In the genomic region with DNA sequence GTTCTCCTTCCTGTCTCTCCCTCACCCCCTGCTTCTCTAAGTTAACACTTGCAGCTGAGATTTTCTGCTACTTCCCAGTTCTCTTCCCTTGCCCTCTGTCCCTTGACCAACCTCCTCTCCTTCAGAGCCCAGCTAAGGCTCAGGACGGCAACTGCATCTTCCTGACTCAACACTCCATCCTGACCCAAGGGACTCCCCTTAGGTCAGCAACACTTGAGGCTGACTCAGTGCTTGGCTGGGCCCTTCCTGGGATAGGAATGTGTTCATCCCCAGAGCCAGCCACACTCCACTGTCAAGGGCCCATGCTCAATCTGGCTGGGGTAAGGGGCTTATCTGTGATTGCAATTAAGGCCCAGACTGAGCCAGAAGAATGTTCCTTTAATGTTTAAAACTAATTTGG, we compare ENCODE assay signal across 9 cellular contexts. TPM values are rescaled to one million over a fixed set of nuclear protein-coding genes. Genes with fewer than 3 reads are reported as not detected.
DNase-seq lines count a peak whose midpoint lies in the region; FAIRE-seq and TF ChIP-seq lines count a peak whose summit lies in the region.
"Had no signal": no experiment of that assay in that cellular context is flagged by ENCODE, and none has a peak within 500 bp of the region (broad histone marks: within the 10 kb centered on the region; RNA-seq: fewer than 3 reads in every experiment).

No MANE protein-coding gene starts in this region.

- peaks cover 71% of the 10 kb centered on the region for H3K36me3 Mint-ChIP-seq in activated T-cell treated with anti-CD3 and anti-CD28 coated beads, Interleukin-2, amount 50 U/mL, for 24 hours (ENCODE audit: low read depth)

- H3K27me3 ChIP-seq in keratinocyte (ENCODE audit: control insufficient read depth, extremely low read depth, insufficient read depth, low read length) = no peaks in the 10 kb centered on the region
- H3K27me3 ChIP-seq in tibial nerve = no peaks in the 10 kb centered on the region

- H3K4me3 ChIP-seq in astrocyte of the spinal cord (ENCODE audit: low read depth, low read length) (no peak overlapping the region), keratinocyte (ENCODE audit: control insufficient read depth in 2 of 3, extremely low read depth in 1 of 3, insufficient read depth in 2 of 3, low read depth in 1 of 3, low read length in 3 of 3) (no peak overlapping the region), tibial nerve (peak overlapping the region in 2 of 4 donors; percentile 1 to 77)

- H4K20me1 ChIP-seq in keratinocyte (ENCODE audit: control insufficient read depth, extremely low read depth, insufficient read depth, low read length) = no peaks in the 10 kb centered on the region

- no peak overlapping the region for H3K4me3 Mint-ChIP-seq in activated T-cell treated with anti-CD3 and anti-CD28 coated beads, Interleukin-2, amount 50 U/mL, for 24 hours

- peaks cover 15% of the 10 kb centered on the region for H3K4me1 ChIP-seq in keratinocyte (ENCODE audit: control insufficient read depth, extremely low read depth, insufficient read depth, low read length)
- peaks cover 0 to 83% (median 44%) of the 10 kb centered on the region in 4 donors for H3K4me1 ChIP-seq in tibial nerve

- no peaks in the 10 kb centered on the region for H3K9me1 ChIP-seq in keratinocyte (ENCODE audit: control insufficient read depth, extremely low read depth, insufficient read depth, low read length)

- DNase-seq in activated T-cell treated with anti-CD3 and anti-CD28 coated beads, Interleukin-2, amount 50 U/mL, for 24 hours = no peak
- DNase-seq in activated T-cell treated with anti-CD3 and anti-CD28 coated beads for 4 hours (no peak), astrocyte of the spinal cord (ENCODE audit: low read depth, low spot score) (peak; percentile 53), keratinocyte (ENCODE audit: low read depth, low spot score) (peak; percentile 1), tibial nerve (ENCODE audit: low spot score in 2 of 2) (peak; percentile 59 to 80), MV-4-11 (lab: John Stamatoyannopoulos, UW) (no peak), DMS79 treated with DMSO at 0.1 percent for 48 hours (lab: John Stamatoyannopoulos, UW) (no peak), NCI-H2196 (lab: John Stamatoyannopoulos, UW; ENCODE audit: unreplicated experiment) (no peak)

- no peaks in the 10 kb centered on the region for H3K9me3 Mint-ChIP-seq in activated T-cell treated with anti-CD3 and anti-CD28 coated beads, Interleukin-2, amount 50 U/mL, for 24 hours

- no peaks in the 10 kb centered on the region for H3K9me3 ChIP-seq in keratinocyte (ENCODE audit: control insufficient read depth, low read depth, low read length)
- no peaks in the 10 kb centered on the region for H3K9me3 ChIP-seq in tibial nerve

- H3K79me2 ChIP-seq in keratinocyte (ENCODE audit: control insufficient read depth, insufficient read depth, low read length) = no peaks in the 10 kb centered on the region

- in situ Hi-C loops in astrocyte of the spinal cord (cut with HindIII; ENCODE audit: low sequenced_read_pairs) = no loop called here

- dilution Hi-C loops in keratinocyte (cut with MboI; ENCODE audit: extremely low pct_ligation_motif_present, low sequenced_read_pairs) = no loop called here

- WGBS in tibial nerve, 2 donors = 22 to 25% methylated on average over 1 of the region's 1 CpG

- H3K27me3 Mint-ChIP-seq in activated T-cell treated with anti-CD3 and anti-CD28 coated beads, Interleukin-2, amount 50 U/mL, for 24 hours = no peaks in the 10 kb centered on the region

- H3K4me1 Mint-ChIP-seq in activated T-cell treated with anti-CD3 and anti-CD28 coated beads, Interleukin-2, amount 50 U/mL, for 24 hours (ENCODE audit: low read depth) = peaks cover 57% of the 10 kb centered on the region

- no peak overlapping the region for H3K4me2 ChIP-seq in keratinocyte (ENCODE audit: control insufficient read depth, extremely low read depth, insufficient read depth, low read depth, low read length)

- peak overlapping the region; percentile 76 for H3K27ac Mint-ChIP-seq in activated T-cell treated with anti-CD3 and anti-CD28 coated beads, Interleukin-2, amount 50 U/mL, for 24 hours

- no peak overlapping the region for H2AFZ ChIP-seq in keratinocyte (ENCODE audit: control insufficient read depth, low read length)

- TF ChIP-seq EP300 in tibial nerve (IDR thresholded peaks at IDR 0.05) = peak in 1 of 2 donors; percentile 76

- TF ChIP-seq CTCF in astrocyte of the spinal cord (IDR thresholded peaks at IDR 0.05; ENCODE audit: low read depth, low read length) = no peak
- no peak for TF ChIP-seq CTCF in keratinocyte (optimal IDR thresholded peaks at IDR 0.05 in 1 of 3, IDR thresholded peaks at IDR 0.05 in 1 of 3, conservative IDR thresholded peaks at IDR 0.05 in 1 of 3; ENCODE audit: extremely low read depth in 1 of 3, insufficient read depth in 2 of 3, low read length in 3 of 3)
- TF ChIP-seq CTCF in tibial nerve (IDR thresholded peaks at IDR 0.05) = no peak

- FAIRE-seq in keratinocyte (lab: Jason Lieb, UNC) = no peak

- H3K9ac ChIP-seq in keratinocyte (ENCODE audit: control insufficient read depth, extremely low read depth, insufficient read depth, low read length) = no peak overlapping the region

- TF ChIP-seq POLR2A in tibial nerve (IDR thresholded peaks at IDR 0.05) = no peak

- H3K27ac ChIP-seq in keratinocyte (ENCODE audit: control insufficient read depth, insufficient read depth, low read length) (no peak overlapping the region), tibial nerve (peak overlapping the region in 3 of 4 donors; percentile 63 to 93 (median 91))
- H3K27ac ChIP-seq: C4-2B had no signal

- peaks cover 34 to 40% of the 10 kb centered on the region in 2 experiments for H3K36me3 ChIP-seq in keratinocyte (ENCODE audit: control insufficient read depth in 2 of 2, extremely low read depth in 1 of 2, insufficient read depth in 2 of 2, low read length in 2 of 2)
- peaks cover 0 to 65% (median 8%) of the 10 kb centered on the region in 3 donors for H3K36me3 ChIP-seq in tibial nerve

RNA-seq across cellular contexts. Expression of a gene that starts 3.4 kb away (rescaled TPM):
- 0.92 to 1.2 TPM (median 1.1 TPM) in 3 replicates for polyA plus RNA-seq in keratinocyte
- not detected for polyA plus RNA-seq in keratinocyte (2011; ENCODE audit: low read depth)
- 0.60 and 1.1 TPM in 2 replicates for polyA plus RNA-seq in keratinocyte (2011; cell fraction: cytosol; rRNA removed)
- polyA plus RNA-seq in keratinocyte (2011; cell fraction: nucleus; rRNA removed) = 1.1 TPM in 2 replicates
- 1.5 and 2.9 TPM in 2 replicates for polyA plus RNA-seq in keratinocyte (2012; ENCODE audit: low replicate concordance)
- 0.96 to 2.5 TPM (median 1.4 TPM) in 3 replicates for polyA minus RNA-seq in keratinocyte
- 4.2 TPM for polyA minus RNA-seq in keratinocyte (2011; cell fraction: cytosol; rRNA and poly(A)+ RNA removed)
- 0.54 and 0.74 TPM in 2 replicates for polyA minus RNA-seq in keratinocyte (2011; cell fraction: nucleus; rRNA and poly(A)+ RNA removed)
- 100 to 1,000 TPM in 1 of 4 donors, 10 to 100 TPM in 3; 61.4 to 119 (median 65.6) TPM for total RNA-seq in tibial nerve

RNA-seq across cellular contexts. Expression of a gene that starts 9.9 kb away (rescaled TPM):
- polyA plus RNA-seq in keratinocyte = 0.02 TPM in 1 of 3 replicates, not detected in the others
- not detected for polyA plus RNA-seq in keratinocyte (2011; ENCODE audit: low read depth)
- not detected in 2 replicates for polyA plus RNA-seq in keratinocyte (2011; cell fraction: cytosol; rRNA removed)
- not detected in 2 replicates for polyA plus RNA-seq in keratinocyte (2011; cell fraction: nucleus; rRNA removed)
- 0.07 TPM in 1 of 2 replicates, not detected in the other for polyA plus RNA-seq in keratinocyte (2012; ENCODE audit: low replicate concordance)
- polyA minus RNA-seq in keratinocyte = not detected in 3 replicates
- polyA minus RNA-seq in keratinocyte (2011; cell fraction: cytosol; rRNA and poly(A)+ RNA removed) = not detected
- polyA minus RNA-seq in keratinocyte (2011; cell fraction: nucleus; rRNA and poly(A)+ RNA removed) = not detected in 2 replicates
- not detected for total RNA-seq in tibial nerve

RNA-seq across cellular contexts. Expression of a gene that starts 30.3 kb away (rescaled TPM):
- not detected in 3 replicates for polyA plus RNA-seq in keratinocyte
- polyA plus RNA-seq in keratinocyte (2011; ENCODE audit: low read depth) = not detected
- not detected in 2 replicates for polyA plus RNA-seq in keratinocyte (2011; cell fraction: cytosol; rRNA removed)
- polyA plus RNA-seq in keratinocyte (2011; cell fraction: nucleus; rRNA removed) = not detected in 2 replicates
- not detected in 2 replicates for polyA plus RNA-seq in keratinocyte (2012; ENCODE audit: low replicate concordance)
- not detected in 3 replicates for polyA minus RNA-seq in keratinocyte
- not detected for polyA minus RNA-seq in keratinocyte (2011; cell fraction: cytosol; rRNA and poly(A)+ RNA removed)
- polyA minus RNA-seq in keratinocyte (2011; cell fraction: nucleus; rRNA and poly(A)+ RNA removed) = not detected in 2 replicates
- total RNA-seq in tibial nerve = not detected

RNA-seq across cellular contexts. Expression of a gene that starts 44.8 kb away (rescaled TPM):
- polyA plus RNA-seq in keratinocyte = 0.02 to 0.12 TPM (median 0.03 TPM) in 3 replicates
- polyA plus RNA-seq in keratinocyte (2011; ENCODE audit: low read depth) = not detected
- polyA plus RNA-seq in keratinocyte (2011; cell fraction: cytosol; rRNA removed) = 0.04 and 0.17 TPM in 2 replicates
- 0.10 and 0.23 TPM in 2 replicates for polyA plus RNA-seq in keratinocyte (2011; cell fraction: nucleus; rRNA removed)
- polyA plus RNA-seq in keratinocyte (2012; ENCODE audit: low replicate concordance) = 0.15 and 0.41 TPM in 2 replicates
- 0.13 TPM in 1 of 3 replicates, not detected in the others for polyA minus RNA-seq in keratinocyte
- not detected for polyA minus RNA-seq in keratinocyte (2011; cell fraction: cytosol; rRNA and poly(A)+ RNA removed)
- 0.11 and 0.16 TPM in 2 replicates for polyA minus RNA-seq in keratinocyte (2011; cell fraction: nucleus; rRNA and poly(A)+ RNA removed)
- total RNA-seq in tibial nerve = under 1 TPM in 2 of 4 donors, not detected in 2; 0.39 to 0.60 TPM

RNA-seq across cellular contexts. Expression of a gene that starts 52.3 kb away (rescaled TPM):
- 28.6 to 39.4 TPM (median 32.1 TPM) in 3 replicates for polyA plus RNA-seq in keratinocyte
- 42.0 TPM for polyA plus RNA-seq in keratinocyte (2011; ENCODE audit: low read depth)
- polyA plus RNA-seq in keratinocyte (2011; cell fraction: cytosol; rRNA removed) = 19.1 and 19.8 TPM in 2 replicates
- polyA plus RNA-seq in keratinocyte (2011; cell fraction: nucleus; rRNA removed) = 124 TPM in 2 replicates
- 31.7 and 40.9 TPM in 2 replicates for polyA plus RNA-seq in keratinocyte (2012; ENCODE audit: low replicate concordance)
- 69.3 to 117 TPM (median 75.1 TPM) in 3 replicates for polyA minus RNA-seq in keratinocyte
- 28.4 TPM for polyA minus RNA-seq in keratinocyte (2011; cell fraction: cytosol; rRNA and poly(A)+ RNA removed)
- polyA minus RNA-seq in keratinocyte (2011; cell fraction: nucleus; rRNA and poly(A)+ RNA removed) = 86.0 and 140 TPM in 2 replicates
- total RNA-seq in tibial nerve = 10 to 100 TPM; 15.3 to 23.7 (median 17.5) TPM

Comparison
In these comparisons a context has a peak if more than half of its experiments do, and no peak if none do; other contexts are left out.
1. DNase-seq: peak in astrocyte of the spinal cord (single experiment), keratinocyte (single experiment) and tibial nerve (2 of 2); none in activated T-cell treated with anti-CD3 and anti-CD28 coated beads, Interleukin-2, amount 50 U/mL, for 24 hours (single experiment), activated T-cell treated with anti-CD3 and anti-CD28 coated beads for 4 hours (single experiment), MV-4-11 (single experiment), DMS79 treated with DMSO at 0.1 percent for 48 hours (single experiment) and NCI-H2196 (single experiment).